11 cellular contexts compared by ENCODE assay signal in genomic region chr6:16737389-16737788, GRCh38. TPM values are rescaled to one million over a fixed set of nuclear protein-coding genes. Genes with fewer than 3 reads are reported as not detected.
DNase-seq lines count a peak whose midpoint lies in the region; ATAC-seq and TF ChIP-seq lines count a peak whose summit lies in the region.
"Had no signal": no experiment of that assay in that cellular context is flagged by ENCODE, and none has a peak within 500 bp of the region (broad histone marks: within the 10 kb centered on the region; RNA-seq: fewer than 3 reads in every experiment).

No MANE protein-coding gene starts in this region.

- H3K27ac Mint-ChIP-seq in CD4-positive, alpha-beta memory T cell: peak overlapping the region in 6 of 7 donors; percentile 36 to 75 (median 55)
- H3K27ac Mint-ChIP-seq in T-cell: peak overlapping the region in 1 of 2 donors; percentile 54

- intact Hi-C loops in CD4-positive, alpha-beta memory T cell (cut with micrococcal nuclease): loop anchor here (5.0 kb wide), 1 partner anchor 35 kb away; no protein-coding TSS in a partner anchor
- intact Hi-C loops in esophagus squamous epithelium (cut with DNase I): no loop called here

- H3K4me3 ChIP-seq in CD4-positive, alpha-beta memory T cell (ENCODE audit: low read length in 2 of 2): no peak overlapping the region
- no peak overlapping the region for H3K4me3 ChIP-seq in esophagus squamous epithelium

- POLR2A ChIA-PET in CD4-positive, alpha-beta memory T cell (lab: Charles Lee; ENCODE audit: partially characterized antibody): interaction anchor here (1.2 to 5.1 kb wide), 2 partner anchors 16 to 21 kb away, joined by 3 to 20 read pairs; no protein-coding TSS in a partner anchor
- POLR2A ChIA-PET in T-cell (lab: Charles Lee): interaction anchor here (0.6 kb wide), 3 partner anchors 14 to 82 kb away, joined by 4 to 11 read pairs (median 4); no protein-coding TSS in a partner anchor

- CTCF ChIA-PET in CD4-positive, alpha-beta memory T cell (lab: Charles Lee; ENCODE audit: partially characterized antibody): interaction anchor here (0.8 to 3.6 kb wide), 9 partner anchors 12 to 405 kb away, joined by 3 to 17 read pairs (median 4); no protein-coding TSS in a partner anchor
- CTCF ChIA-PET in T-cell (lab: Charles Lee): interaction anchor here (0.6 to 1.7 kb wide), 8 partner anchors 8 to 439 kb away, joined by 3 to 4 read pairs (median 3); no protein-coding TSS in a partner anchor

- H3K4me1 Mint-ChIP-seq in CD4-positive, alpha-beta memory T cell: peaks cover 42 to 74% (median 61%) of the 10 kb centered on the region in 4 donors
- H3K4me1 Mint-ChIP-seq in T-cell: peaks cover 23 to 63% (median 49%) of the 10 kb centered on the region in 3 donors

- no peaks in the 10 kb centered on the region for H3K27me3 ChIP-seq in CD4-positive, alpha-beta memory T cell (ENCODE audit: insufficient read depth, low read length)
- H3K27me3 ChIP-seq in esophagus squamous epithelium: no peaks in the 10 kb centered on the region

- H3K36me3 Mint-ChIP-seq in CD4-positive, alpha-beta memory T cell: peaks cover 18 to 49% of the 10 kb centered on the region in 2 donors
- peaks cover 28% of the 10 kb centered on the region for H3K36me3 Mint-ChIP-seq in T-cell

- no peaks in the 10 kb centered on the region for H3K9me3 ChIP-seq in CD4-positive, alpha-beta memory T cell (ENCODE audit: control insufficient read depth in 1 of 2, low read length in 2 of 2)
- no peaks in the 10 kb centered on the region for H3K9me3 ChIP-seq in esophagus squamous epithelium
- H3K9me3 ChIP-seq: Caco-2 had no signal

- peaks cover 12% of the 10 kb centered on the region for H3K36me3 ChIP-seq in CD4-positive, alpha-beta memory T cell (ENCODE audit: insufficient read depth, low read length)
- peaks cover 0 to 26% (median 0%) of the 10 kb centered on the region in 3 donors for H3K36me3 ChIP-seq in esophagus squamous epithelium

- ATAC-seq in omental fat pad (ENCODE audit: low FRiP score): peak; percentile 19
- ATAC-seq in GM21447 (IDR thresholded peaks at IDR 0.05; ENCODE audit: unreplicated experiment): no peak
- ATAC-seq in T-cell (replicated peaks in 1 of 4): no peak
- ATAC-seq in HG03025 (IDR thresholded peaks at IDR 0.05; ENCODE audit: low FRiP score, unreplicated experiment): no peak

- TF ChIP-seq POLR2A in esophagus squamous epithelium (IDR thresholded peaks at IDR 0.05): no peak

- H3K9me3 Mint-ChIP-seq in CD4-positive, alpha-beta memory T cell: no peaks in the 10 kb centered on the region
- no peaks in the 10 kb centered on the region for H3K9me3 Mint-ChIP-seq in T-cell

- no peaks in the 10 kb centered on the region for H3K27me3 Mint-ChIP-seq in CD4-positive, alpha-beta memory T cell
- no peaks in the 10 kb centered on the region for H3K27me3 Mint-ChIP-seq in T-cell

- peaks cover 50% of the 10 kb centered on the region for H3K4me1 ChIP-seq in CD4-positive, alpha-beta memory T cell (ENCODE audit: insufficient read depth, low read length)
- H3K4me1 ChIP-seq in esophagus squamous epithelium: peaks cover 8 to 79% (median 34%) of the 10 kb centered on the region in 3 donors
- H3K4me1 ChIP-seq: Caco-2 had no signal

- H3K27ac ChIP-seq in CD4-positive, alpha-beta memory T cell (ENCODE audit: low read depth, low read length): no peak overlapping the region
- H3K27ac ChIP-seq in esophagus squamous epithelium: peak overlapping the region in 3 of 4 donors; percentile 2 to 71 (median 57)

- no peak for DNase-seq in CD4-positive, alpha-beta memory T cell
- DNase-seq in RPMI8226 (peak; percentile 43), esophagus squamous epithelium (lab: John Stamatoyannopoulos, UW) (no peak), omental fat pad (ENCODE audit: low spot score) (no peak), T-cell (no peak), NCI-H146 treated with DMSO at 0.1 percent for 48 hours (lab: John Stamatoyannopoulos, UW; ENCODE audit: unreplicated experiment) (no peak)
- DNase-seq: Caco-2; central memory CD4-positive, alpha-beta T cell; stimulated activated CD4-positive, alpha-beta T cell treated with anti-CD3 and anti-CD28 coated beads, Interleukin-4, amount 100 ng/mL, for 1 hour had no signal

- WGBS in esophagus squamous epithelium, 2 donors: 65 to 67% methylated on average over 1 of the region's 1 CpG

- peak overlapping the region in 1 of 8 donors; percentile 45 for H3K4me3 Mint-ChIP-seq in CD4-positive, alpha-beta memory T cell
- no peak overlapping the region for H3K4me3 Mint-ChIP-seq in T-cell

- TF ChIP-seq CTCF in esophagus squamous epithelium (IDR thresholded peaks at IDR 0.05) (no peak), omental fat pad (IDR thresholded peaks at IDR 0.05) (no peak)

RNA-seq across cellular contexts. Expression of gene ATXN1, which starts 23.9 kb away (rescaled TPM):
- 10 to 100 TPM; 94.7 to 97.4 TPM for total RNA-seq in CD4-positive, alpha-beta memory T cell
- 10 to 100 TPM; 10.5 to 19.1 TPM for polyA plus RNA-seq in CD4-positive, alpha-beta memory T cell
- total RNA-seq in esophagus squamous epithelium: 10 to 100 TPM; 17.5 to 50.5 (median 28.5) TPM
- 10 to 100 TPM; 26.4 to 46.4 (median 36.1) TPM for total RNA-seq in omental fat pad
- 100 to 1,000 TPM in 1 of 5 donors, 10 to 100 TPM in 4; 65.1 to 101 (median 77.5) TPM for total RNA-seq in T-cell
